In genomic region chr15:63020128-63020527, GRCh38 we compare ENCODE assay signal across 14 cellular contexts.
"Had no signal": no experiment of that assay in that cellular context is flagged by ENCODE, and none has a peak within 500 bp of the region (broad histone marks: within the 10 kb centered on the region; RNA-seq: fewer than 3 reads in every experiment).

No MANE protein-coding gene starts in this region.

- H3K36me3 ChIP-seq: lower lobe of right lung, sigmoid colon, suprapubic skin, upper lobe of right lung had no signal

- DNase-seq: activated B cell treated with CpG ODN at 0.5 μM for 24 hours; activated CD4-positive, alpha-beta T cell treated with anti-CD3 and anti-CD28 coated beads, Interleukin-2, amount 10 ng/mL, durations not matched to agents 24 days and 14 days; activated naive CD4-positive, alpha-beta T cell treated with anti-CD3 and anti-CD28 coated beads, Interleukin-2, amount 10 ng/mL, durations not matched to agents 7 days and 5 days; lower lobe of right lung; naive thymus-derived CD8-positive, alpha-beta T cell; nucleus accumbens; stimulated activated CD4-positive, alpha-beta T cell treated with anti-CD3 and anti-CD28 coated beads, Interleukin-2, amount 100 ng/mL, for 48 hours; stimulated activated naive CD8-positive, alpha-beta T cell treated with anti-CD3 and anti-CD28 coated beads, Interleukin-15, Interleukin-2, amounts not matched to agents 100 U/mL and 50 U/mL, for 24 hours; T-cell; upper lobe of right lung had no signal

- H3K4me1 ChIP-seq: suprapubic skin had no signal

- ATAC-seq: lower lobe of right lung; naive thymus-derived CD8-positive, alpha-beta T cell; stimulated activated naive CD8-positive, alpha-beta T cell treated with anti-CD3 and anti-CD28 coated beads, Interleukin-15, Interleukin-2, amounts not matched to agents 100 U/mL and 50 U/mL, for 24 hours; T-cell; upper lobe of right lung had no signal

- H3K36me3 Mint-ChIP-seq: activated naive CD4-positive, alpha-beta T cell treated with anti-CD3 and anti-CD28 coated beads, Interleukin-2, amount 10 ng/mL, durations not matched to agents 7 days and 5 days; T-cell had no signal

- H3K27ac Mint-ChIP-seq: activated B cell treated with CpG ODN at 0.5 μM for 24 hours; activated CD4-positive, alpha-beta T cell treated with anti-CD3 and anti-CD28 coated beads, Interleukin-2, amount 10 ng/mL, durations not matched to agents 24 days and 14 days; activated naive CD4-positive, alpha-beta T cell treated with anti-CD3 and anti-CD28 coated beads, Interleukin-2, amount 10 ng/mL, durations not matched to agents 7 days and 5 days; dendritic cell treated with granulocyte-macrophage colony-stimulating factor and Interleukin-4, amounts not matched to agents 40 ng/mL and 50 ng/mL, for 4 days; naive thymus-derived CD8-positive, alpha-beta T cell; T-cell had no signal

- H3K9me3 ChIP-seq: lower lobe of right lung, sigmoid colon, suprapubic skin, upper lobe of right lung had no signal

- H3K4me1 Mint-ChIP-seq: activated B cell treated with CpG ODN at 0.5 μM for 24 hours; central memory CD8-positive, alpha-beta T cell; naive thymus-derived CD8-positive, alpha-beta T cell; T-cell had no signal

- H3K9me3 Mint-ChIP-seq: activated B cell treated with CpG ODN at 0.5 μM for 24 hours; activated CD4-positive, alpha-beta T cell treated with anti-CD3 and anti-CD28 coated beads, Interleukin-2, amount 10 ng/mL, durations not matched to agents 24 days and 14 days; activated naive CD4-positive, alpha-beta T cell treated with anti-CD3 and anti-CD28 coated beads, Interleukin-2, amount 10 ng/mL, durations not matched to agents 7 days and 5 days; central memory CD8-positive, alpha-beta T cell; dendritic cell treated with granulocyte-macrophage colony-stimulating factor and Interleukin-4, amounts not matched to agents 40 ng/mL and 50 ng/mL, for 4 days; naive thymus-derived CD8-positive, alpha-beta T cell; T-cell had no signal

- H3K27me3 ChIP-seq: sigmoid colon, suprapubic skin, upper lobe of right lung had no signal

- H3K4me3 ChIP-seq: lower lobe of right lung, sigmoid colon, suprapubic skin, upper lobe of right lung had no signal

- H3K27me3 Mint-ChIP-seq: central memory CD8-positive, alpha-beta T cell had no signal

- H3K4me3 Mint-ChIP-seq: activated B cell treated with CpG ODN at 0.5 μM for 24 hours; activated CD4-positive, alpha-beta T cell treated with anti-CD3 and anti-CD28 coated beads, Interleukin-2, amount 10 ng/mL, durations not matched to agents 24 days and 14 days; activated naive CD4-positive, alpha-beta T cell treated with anti-CD3 and anti-CD28 coated beads, Interleukin-2, amount 10 ng/mL, durations not matched to agents 7 days and 5 days; central memory CD8-positive, alpha-beta T cell; dendritic cell treated with granulocyte-macrophage colony-stimulating factor and Interleukin-4, amounts not matched to agents 40 ng/mL and 50 ng/mL, for 4 days; naive thymus-derived CD8-positive, alpha-beta T cell; T-cell had no signal

- H3K27ac ChIP-seq: lower lobe of right lung, sigmoid colon, suprapubic skin, upper lobe of right lung had no signal
